Comparison of ENCODE assay signal across 8 cellular contexts in genomic region chr19:850221-850978, GRCh38. TPM values are rescaled to one million over a fixed set of nuclear protein-coding genes. Genes with fewer than 3 reads are reported as not detected.
DNase-seq lines count a peak whose midpoint lies in the region; ATAC-seq lines count a peak whose summit lies in the region.

No MANE protein-coding gene starts in this region.

- DNase-seq in GM03348 (ENCODE audit: low spot score) (peak; percentile 92), NCI-H774 (lab: John Stamatoyannopoulos, UW) (peak; percentile 79), ecto neural progenitor cell (ENCODE audit: low spot score) (peak; percentile 65), mucosa of gallbladder (ENCODE audit: low spot score) (peak; percentile 83)
- no peak for DNase-seq in stimulated activated CD4-positive, alpha-beta T cell treated with anti-CD3 and anti-CD28 coated beads, Interleukin-4, amount 100 ng/mL, for 1 hour

- ATAC-seq in HG03460 (IDR thresholded peaks at IDR 0.05; ENCODE audit: unreplicated experiment) = no peak
- no peak for ATAC-seq in GM18873 (IDR thresholded peaks at IDR 0.05; ENCODE audit: low FRiP score, unreplicated experiment)
- ATAC-seq in GM19023 (IDR thresholded peaks at IDR 0.05; ENCODE audit: unreplicated experiment) = no peak

RNA-seq across cellular contexts. Expression of gene ELANE, which starts 1.7 kb away (rescaled TPM):
- total RNA-seq in mucosa of gallbladder = not detected

RNA-seq across cellular contexts. Expression of gene CFD, which starts 9.1 kb away (rescaled TPM):
- 133 TPM for total RNA-seq in mucosa of gallbladder

RNA-seq across cellular contexts. Expression of gene PRTN3, which starts 9.6 kb away (rescaled TPM):
- not detected for total RNA-seq in mucosa of gallbladder

RNA-seq across cellular contexts. Expression of gene AZU1, which starts 22.8 kb away (rescaled TPM):
- total RNA-seq in mucosa of gallbladder = not detected

RNA-seq across cellular contexts. Expression of gene PLPPR3, which starts 28.6 kb away (rescaled TPM):
- 0.20 TPM for total RNA-seq in mucosa of gallbladder
